ENCODE assay signal across 7 cellular contexts in genomic region chr14:63870753-63871037, GRCh38. TPM values are rescaled to one million over a fixed set of nuclear protein-coding genes. Genes with fewer than 3 reads are reported as not detected.
DNase-seq lines count a peak whose midpoint lies in the region; ATAC-seq, FAIRE-seq and TF ChIP-seq lines count a peak whose summit lies in the region.
"Not testable (repeated sequence)": the region's sequence is repeated elsewhere in the genome, so short reads cannot be mapped to it uniquely, and the experiment has no call there.

No MANE protein-coding gene starts in this region.

- SMC1A ChIA-PET in GM12878 (lab: Charles Lee; ENCODE audit: uncharacterized antibody, unreplicated experiment): interaction anchor here (0.6 to 3.4 kb wide), 6 partner anchors 11 to 114 kb away, joined by 3 to 39 read pairs (median 4); partner anchors contain the start of gene SYNE2

- not testable (repeated sequence) for H3K4me3 Mint-ChIP-seq in T-helper 1 cell treated with Interleukin-12 subunit alpha and Interleukin-12 subunit beta and Interleukin-4 antibody, amounts not matched to agents 30 μg/mL and 1 μg/mL, for 36 hours

- not testable (repeated sequence) for H3K9me3 Mint-ChIP-seq in T-helper 1 cell treated with Interleukin-12 subunit alpha and Interleukin-12 subunit beta and Interleukin-4 antibody, amounts not matched to agents 30 μg/mL and 1 μg/mL, for 36 hours

- not testable (repeated sequence) for H3K27ac ChIP-seq in A549; OCI-LY3 (ENCODE audit: low read length)
- H3K27ac ChIP-seq in GM12878 (ENCODE audit: control insufficient read depth, insufficient read depth): peak overlapping the region; percentile 55; the same call in 1 of the 2 replicates
- H3K27ac ChIP-seq in foreskin keratinocyte: peak overlapping the region; percentile 2
- H3K27ac ChIP-seq in neutrophil: peak overlapping the region; percentile 25

- not testable (repeated sequence) for BruUV-seq in GM12878 (replicated peaks; lab: Mats Ljungman, UMichigan)

- H3K4me1 ChIP-seq in A549: not testable (repeated sequence)
- peaks cover 30% of the 10 kb centered on the region for H3K4me1 ChIP-seq in OCI-LY3 (ENCODE audit: low read length)
- peaks cover 46% of the 10 kb centered on the region for H3K4me1 ChIP-seq in GM12878 (ENCODE audit: control insufficient read depth, insufficient read depth, low read length)
- peaks cover 27% of the 10 kb centered on the region for H3K4me1 ChIP-seq in foreskin keratinocyte
- peaks cover 8 to 20% of the 10 kb centered on the region in 2 experiments for H3K4me1 ChIP-seq in neutrophil (ENCODE audit: control insufficient read depth in 1 of 2, insufficient read depth in 1 of 2, low read depth in 1 of 2, low read length in 1 of 2)

- in situ Hi-C loops in GM12878 (cut with MboI): not testable (repeated sequence)

- H3K27me3 Mint-ChIP-seq in T-helper 1 cell treated with Interleukin-12 subunit alpha and Interleukin-12 subunit beta and Interleukin-4 antibody, amounts not matched to agents 30 μg/mL and 1 μg/mL, for 36 hours (ENCODE audit: low read depth): not testable (repeated sequence)

- TF ChIP-seq CTCF in A549 (IDR thresholded peaks at IDR 0.05); OCI-LY3 (IDR thresholded peaks at IDR 0.05; ENCODE audit: low read depth, low read length); GM12878 (IDR thresholded peaks at IDR 0.05 in 2 of 3, conservative IDR thresholded peaks at IDR 0.05 in 1 of 3; ENCODE audit: control insufficient read depth in 2 of 3, extremely low read depth in 1 of 3, insufficient read depth in 1 of 3, low read depth in 3 of 3, low read length in 3 of 3); foreskin keratinocyte (conservative IDR thresholded peaks at IDR 0.05); neutrophil (IDR thresholded peaks at IDR 0.05): not testable (repeated sequence)

- not testable (repeated sequence) for H3K9me3 ChIP-seq in A549; OCI-LY3 (ENCODE audit: insufficient read depth, low read length); GM12878 (replicated peaks; ENCODE audit: control insufficient read depth, insufficient read depth, low read length); neutrophil

- not testable (repeated sequence) for TF ChIP-seq RAD21 in A549 (conservative IDR thresholded peaks at IDR 0.05 in 1 of 2, IDR thresholded peaks at IDR 0.05 in 1 of 2); GM12878 (IDR thresholded peaks at IDR 0.05; ENCODE audit: insufficient read depth, low read depth, low read length)

- CTCF ChIA-PET in A549 (lab: Yijun Ruan, JAX): not testable (repeated sequence)
- CTCF ChIA-PET in GM12878 (lab: Yijun Ruan, JAX): interaction anchor here (1.4 to 1.6 kb wide), 2 partner anchors 11 to 39 kb away, joined by 3 read pairs; no protein-coding TSS in a partner anchor

- peak in 1 of 2 experiments; percentile 48; a peak in 3 of 6 replicates for ATAC-seq in A549
- ATAC-seq in GM12878: not testable (repeated sequence)
- ATAC-seq in foreskin keratinocyte: peak; percentile 6

- not testable (repeated sequence) for DNase-seq in A549 (ENCODE audit: low read depth in 1 of 2, low spot score in 1 of 2); Jurkat, Clone E6-1 (ENCODE audit: low read depth, low spot score); GM12878 (ENCODE audit: low read depth, low spot score); foreskin keratinocyte

- FAIRE-seq in A549 (lab: Jason Lieb, UNC); GM12878 (lab: Jason Lieb, UNC): not testable (repeated sequence)

- not testable (repeated sequence) for H4K20me1 ChIP-seq in OCI-LY3 (ENCODE audit: insufficient read depth, low read length); GM12878 (ENCODE audit: control insufficient read depth, insufficient read depth)

- not testable (repeated sequence) for H2AFZ ChIP-seq in OCI-LY3 (ENCODE audit: low read depth, low read length); GM12878 (ENCODE audit: control insufficient read depth, low read depth, low read length)

- 0% methylated on average over 1 of the region's 1 CpG for WGBS in A549 (ENCODE audit: missing lambda C conversion rate)
- WGBS in GM12878 (ENCODE audit: insufficient coverage, insufficient replicate concordance, low lambda C conversion rate, missing lambda C conversion rate): 0% methylated on average over 1 of the region's 1 CpG

- peak overlapping the region; percentile 35 for H3K27ac Mint-ChIP-seq in T-helper 1 cell treated with Interleukin-12 subunit alpha and Interleukin-12 subunit beta and Interleukin-4 antibody, amounts not matched to agents 30 μg/mL and 1 μg/mL, for 36 hours

- POLR2A ChIA-PET in A549 (lab: Yijun Ruan, JAX) (interaction anchor here (0.6 kb wide), 1 partner anchor 18 kb away, joined by 3 read pairs; no protein-coding TSS in a partner anchor), GM12878 (lab: Charles Lee) (interaction anchor here (0.6 to 3.2 kb wide), 2 partner anchors 37 to 38 kb away, joined by 3 to 17 read pairs; no protein-coding TSS in a partner anchor)

- not testable (repeated sequence) for TF ChIP-seq EP300 in A549 (IDR thresholded peaks at IDR 0.05); GM12878 (IDR thresholded peaks at IDR 0.05; ENCODE audit: borderline replicate concordance in 1 of 2, control insufficient read depth in 1 of 2, low read depth in 2 of 2, low read length in 2 of 2)

- not testable (repeated sequence) for H3K9ac ChIP-seq in OCI-LY3 (ENCODE audit: low read length); GM12878 (ENCODE audit: control insufficient read depth, insufficient read depth, low read length)

- H3K4me2 ChIP-seq in A549: peak overlapping the region; percentile 56
- H3K4me2 ChIP-seq in OCI-LY3 (ENCODE audit: low read length): peak overlapping the region; percentile 23; the same call in 1 of the 2 replicates
- H3K4me2 ChIP-seq in GM12878 (ENCODE audit: control insufficient read depth, insufficient read depth): peak overlapping the region; percentile 60; the same call in 1 of the 2 replicates

- not testable (repeated sequence) for H3K79me2 ChIP-seq in OCI-LY3 (ENCODE audit: low read length)
- H3K79me2 ChIP-seq in GM12878 (ENCODE audit: control insufficient read depth, insufficient read depth, low read length): peaks cover 57% of the 10 kb centered on the region

- not testable (repeated sequence) for TF ChIP-seq POLR2A in A549 (IDR thresholded peaks at IDR 0.05; ENCODE audit: low read length); GM12878 (IDR thresholded peaks at IDR 0.05; ENCODE audit: low read depth, low read length)

- peaks cover 26% of the 10 kb centered on the region for H3K36me3 Mint-ChIP-seq in T-helper 1 cell treated with Interleukin-12 subunit alpha and Interleukin-12 subunit beta and Interleukin-4 antibody, amounts not matched to agents 30 μg/mL and 1 μg/mL, for 36 hours (ENCODE audit: low read depth)

- intact Hi-C loops in GM12878 (cut with micrococcal nuclease; ENCODE audit: unreplicated experiment): not testable (repeated sequence)

- not testable (repeated sequence) for H3K36me3 ChIP-seq in OCI-LY3 (replicated peaks; ENCODE audit: low read depth, low read length); GM12878 (ENCODE audit: control insufficient read depth in 2 of 2, insufficient read depth in 2 of 2, low read length in 1 of 2); neutrophil

- H3K4me1 Mint-ChIP-seq in T-helper 1 cell treated with Interleukin-12 subunit alpha and Interleukin-12 subunit beta and Interleukin-4 antibody, amounts not matched to agents 30 μg/mL and 1 μg/mL, for 36 hours (ENCODE audit: low read depth): peaks cover 52% of the 10 kb centered on the region

- not testable (repeated sequence) for H3K27me3 ChIP-seq in OCI-LY3 (ENCODE audit: low read depth, low read length); GM12878 (replicated peaks in 1 of 2; ENCODE audit: control insufficient read depth in 2 of 2, insufficient read depth in 2 of 2, low read length in 1 of 2); foreskin keratinocyte; neutrophil

- not testable (repeated sequence) for H3K4me3 ChIP-seq in A549; OCI-LY3 (ENCODE audit: low read length); GM12878; neutrophil (ENCODE audit: low read depth in 1 of 2, low read length in 1 of 2)
- H3K4me3 ChIP-seq in Jurkat, Clone E6-1 (ENCODE audit: low read length): peak overlapping the region; percentile 7; the same call in 1 of the 2 replicates

- RAD21 ChIA-PET in GM12878 (lab: Charles Lee; ENCODE audit: unreplicated experiment): not testable (repeated sequence)

RNA-seq across cellular contexts. Expression of gene SYNE2, which starts 17.9 kb away (rescaled TPM):
- 11.3 and 16.0 TPM in 2 replicates for polyA plus RNA-seq in A549 (2011; rRNA removed)
- polyA plus RNA-seq in A549 (2012; cell fraction: cytosol; rRNA removed): 5.2 and 5.9 TPM in 2 replicates
- polyA plus RNA-seq in A549 (2012; cell fraction: nucleus; rRNA removed): 53.5 and 56.8 TPM in 2 replicates
- 2.8 to 3.4 TPM (median 3.3 TPM) in 3 replicates for polyA plus RNA-seq in A549 (2017; fragmentation: RNase III; extraction: RNeasy Plus Mini Kit Qiagen cat#74134 plus additional on column Dnase treatment)
- 63.5 and 85.0 TPM in 2 replicates for polyA minus RNA-seq in A549 (2011; rRNA and poly(A)+ RNA removed)
- 34.9 TPM for polyA plus RNA-seq in Jurkat, Clone E6-1 (2012; ENCODE audit: insufficient read depth, insufficient read length)
- total RNA-seq in GM12878 (2013; cell fraction: nucleolus; rRNA removed): 131 and 154 TPM in 2 replicates
- total RNA-seq in GM12878 (2014; rRNA removed): 45.6 and 45.7 TPM in 2 replicates
- total RNA-seq in GM12878 (2014; rRNA removed; fragmentation: Illumina TruSeq; extraction: Trizol): 49.9 and 55.3 TPM in 2 replicates
- total RNA-seq in GM12878 (2021): 47.8 and 52.7 TPM in 2 replicates
- 33.3 TPM for polyA plus RNA-seq in GM12878 (2011; ENCODE audit: low read depth)
- polyA plus RNA-seq in GM12878 (2011; rRNA removed): 10.8 and 12.7 TPM in 2 replicates
- 14.3 and 19.4 TPM in 2 replicates for polyA plus RNA-seq in GM12878 (2011; cell fraction: cytosol; rRNA removed)
- 58.4 and 96.8 TPM in 2 replicates for polyA plus RNA-seq in GM12878 (2011; cell fraction: nucleus; rRNA removed)
- 48.3 and 54.5 TPM in 2 replicates for polyA plus RNA-seq in GM12878 (2012)
- polyA plus RNA-seq in GM12878 (2014; fragmentation: Illumina TruSeq; extraction: Trizol): 35.3 and 37.0 TPM in 2 replicates
- polyA plus RNA-seq in GM12878 (2014; fragmentation: Nextera tagmentation; extraction: Ambion mirVana): 1 to 10 TPM; 2.1 to 4.6 TPM
- polyA plus RNA-seq in GM12878 (2014; rRNA removed): 29.0 and 35.1 TPM in 2 replicates
- polyA plus RNA-seq in GM12878 (2016; fragmentation: Nextera tagmentation; extraction: Ambion mirVana): 10 to 100 TPM; 39.2 to 40.3 TPM
- 74.2 and 79.7 TPM in 2 replicates for polyA minus RNA-seq in GM12878 (2011; rRNA and poly(A)+ RNA removed)
- 13.0 and 14.6 TPM in 2 replicates for polyA minus RNA-seq in GM12878 (2011; cell fraction: cytosol; rRNA and poly(A)+ RNA removed)
- polyA minus RNA-seq in GM12878 (2011; cell fraction: nucleus; rRNA and poly(A)+ RNA removed): 85.0 and 172 TPM in 2 replicates
- total RNA-seq in foreskin keratinocyte: 20.8 and 22.5 TPM in 2 replicates
- 5.2 and 6.9 TPM in 2 replicates for polyA plus RNA-seq in foreskin keratinocyte
